In genomic region chr11:124879999-124880611, GRCh38 we compare ENCODE assay signal across 20 cellular contexts. TPM values are rescaled to one million over a fixed set of nuclear protein-coding genes. Genes with fewer than 3 reads are reported as not detected.
DNase-seq lines count a peak whose midpoint lies in the region; ATAC-seq and TF ChIP-seq lines count a peak whose summit lies in the region.
"Had no signal": no experiment of that assay in that cellular context is flagged by ENCODE, and none has a peak within 500 bp of the region (broad histone marks: within the 10 kb centered on the region; RNA-seq: fewer than 3 reads in every experiment).

No MANE protein-coding gene starts in this region.

- H3K36me3 Mint-ChIP-seq in CD4-positive, alpha-beta T cell (ENCODE audit: low read depth): no peaks in the 10 kb centered on the region
- H3K36me3 Mint-ChIP-seq in activated T-helper 17 cell treated with anti-CD3 and anti-CD28 coated beads, Interleukin-2, amount 50 U/mL, for 72 hours (ENCODE audit: low read depth): no peaks in the 10 kb centered on the region
- H3K36me3 Mint-ChIP-seq: CD4-positive, CD25-positive, alpha-beta regulatory T cell had no signal

- peaks cover 6 to 26% of the 10 kb centered on the region in 2 donors for H3K4me1 ChIP-seq in thyroid gland

- POLR2A ChIA-PET in CD4-positive, alpha-beta T cell (lab: Charles Lee): no interaction called here

- WGBS in thyroid gland, 2 donors: 83 to 87% methylated on average over 13 to 14 of the region's 14 CpGs

- peaks cover 6% of the 10 kb centered on the region for H3K27me3 Mint-ChIP-seq in CD4-positive, alpha-beta T cell
- peaks cover 6% of the 10 kb centered on the region for H3K27me3 Mint-ChIP-seq in activated T-helper 17 cell treated with anti-CD3 and anti-CD28 coated beads, Interleukin-2, amount 50 U/mL, for 72 hours

- ATAC-seq in CD4-positive, alpha-beta T cell (ENCODE audit: poor library complexity): no peak
- ATAC-seq in HG03139 (IDR thresholded peaks at IDR 0.05; ENCODE audit: unreplicated experiment): no peak
- no peak for ATAC-seq in activated T-helper 17 cell treated with anti-CD3 and anti-CD28 coated beads, Interleukin-2, amount 50 U/mL, for 72 hours (replicated peaks)

- no peak overlapping the region for H3K27ac Mint-ChIP-seq in CD4-positive, alpha-beta T cell
- no peak overlapping the region for H3K27ac Mint-ChIP-seq in activated T-helper 17 cell treated with anti-CD3 and anti-CD28 coated beads, Interleukin-2, amount 50 U/mL, for 72 hours

- peaks cover 4% of the 10 kb centered on the region for H3K27me3 ChIP-seq in CD4-positive, alpha-beta T cell (ENCODE audit: control insufficient read depth, insufficient read depth, low read length)
- no peaks in the 10 kb centered on the region for H3K27me3 ChIP-seq in thyroid gland

- TF ChIP-seq CTCF in CD4-positive, alpha-beta T cell (IDR thresholded peaks at IDR 0.05): no peak
- no peak for TF ChIP-seq CTCF in thyroid gland (IDR thresholded peaks at IDR 0.05)

- no peaks in the 10 kb centered on the region for H3K9me3 Mint-ChIP-seq in CD4-positive, alpha-beta T cell
- no peaks in the 10 kb centered on the region for H3K9me3 Mint-ChIP-seq in activated T-helper 17 cell treated with anti-CD3 and anti-CD28 coated beads, Interleukin-2, amount 50 U/mL, for 72 hours

- TF ChIP-seq POLR2A in thyroid gland (IDR thresholded peaks at IDR 0.05): no peak

- intact Hi-C loops in CD4-positive, alpha-beta T cell (cut with DNase I, micrococcal nuclease): loop anchor here (5.0 kb wide), 7 partner anchors 42 to 1138 kb away; partner anchors contain the start of genes SIAE (in 2 of the 2), SPA17 (in 2 of the 2), MSANTD2 (in 1 of the 2) and TMEM218 (in 1 of the 2)
- intact Hi-C loops in thyroid gland (cut with DNase I): no loop called here

- peaks cover 25% of the 10 kb centered on the region for H3K4me1 Mint-ChIP-seq in CD4-positive, alpha-beta T cell (ENCODE audit: low read depth)
- H3K4me1 Mint-ChIP-seq in activated T-helper 17 cell treated with anti-CD3 and anti-CD28 coated beads, Interleukin-2, amount 50 U/mL, for 72 hours: no peaks in the 10 kb centered on the region

- DNase-seq in 8988T (peak; percentile 16), UCSD-AML1 (lab: John Stamatoyannopoulos, UW; ENCODE audit: unreplicated experiment) (peak; percentile 55), mesenteric fat pad (ENCODE audit: low spot score) (peak; percentile 75), thyroid gland (no peak), NCI-H146 treated with DMSO at 0.1 percent for 48 hours (lab: John Stamatoyannopoulos, UW; ENCODE audit: unreplicated experiment) (no peak)
- no peak for DNase-seq in CD4-positive, alpha-beta T cell
- DNase-seq: CD4-positive, CD25-positive, alpha-beta regulatory T cell; GM23248; NCI-H1048; NCI-H1436 treated with DMSO at 0.1 percent for 48 hours; NCI-H2107; NCI-H2227 treated with DMSO at 0.1 percent for 48 hours; NCI-H524; PC-9; SHP77; SK-N-SH had no signal

- no peak overlapping the region for H3K4me3 ChIP-seq in thyroid gland (replicated peaks in 1 of 3)
- H3K4me3 ChIP-seq: GM23248, PC-9 had no signal

- CTCF ChIA-PET in CD4-positive, alpha-beta T cell (lab: Charles Lee): interaction anchor here (1.3 kb wide), 1 partner anchor 14 kb away, joined by 3 read pairs; no protein-coding TSS in a partner anchor

- no peaks in the 10 kb centered on the region for H3K9me3 ChIP-seq in CD4-positive, alpha-beta T cell (ENCODE audit: control insufficient read depth, low read length)
- no peaks in the 10 kb centered on the region for H3K9me3 ChIP-seq in thyroid gland
- H3K9me3 ChIP-seq: SK-N-SH had no signal

- no peak overlapping the region for H3K27ac ChIP-seq in CD4-positive, alpha-beta T cell (ENCODE audit: low read depth, low read length)
- peak overlapping the region in 1 of 3 donors; percentile 12 for H3K27ac ChIP-seq in thyroid gland
- H3K27ac ChIP-seq: GM23248, KMS-11, PC-9 had no signal

- H3K4me3 Mint-ChIP-seq in CD4-positive, alpha-beta T cell: peak overlapping the region; percentile 15
- no peak overlapping the region for H3K4me3 Mint-ChIP-seq in activated T-helper 17 cell treated with anti-CD3 and anti-CD28 coated beads, Interleukin-2, amount 50 U/mL, for 72 hours

- H3K36me3 ChIP-seq in thyroid gland: no peaks in the 10 kb centered on the region

RNA-seq across cellular contexts. Expression of gene ROBO3, which starts 14.9 kb away (rescaled TPM):
- total RNA-seq in CD4-positive, alpha-beta T cell: 10 to 100 TPM; 26.2 to 27.2 TPM
- 14.8 TPM for total RNA-seq in mesenteric fat pad
- total RNA-seq in thyroid gland: 10 to 100 TPM in 2 of 4 donors, 1 to 10 TPM in 2; 6.7 to 19.8 (median 10.1) TPM
- total RNA-seq in activated T-helper 17 cell treated with anti-CD3 and anti-CD28 coated beads, Interleukin-2, amount 50 U/mL, for 72 hours: 1 to 10 TPM; 8.1 TPM

RNA-seq across cellular contexts. Expression of gene ROBO4, which starts 17.6 kb away (rescaled TPM):
- not detected for total RNA-seq in CD4-positive, alpha-beta T cell
- 70.9 TPM for total RNA-seq in mesenteric fat pad
- total RNA-seq in thyroid gland: 10 to 100 TPM; 12.3 to 47.6 (median 32.6) TPM
- total RNA-seq in activated T-helper 17 cell treated with anti-CD3 and anti-CD28 coated beads, Interleukin-2, amount 50 U/mL, for 72 hours: not detected
- total RNA-seq: PC-9 had no signal

RNA-seq across cellular contexts. Expression of gene HEPN1, which starts 38.9 kb away (rescaled TPM):
- not detected for total RNA-seq in CD4-positive, alpha-beta T cell
- total RNA-seq in mesenteric fat pad (not detected), thyroid gland (not detected)
- total RNA-seq in activated T-helper 17 cell treated with anti-CD3 and anti-CD28 coated beads, Interleukin-2, amount 50 U/mL, for 72 hours: not detected
- total RNA-seq: CD4-positive, CD25-positive, alpha-beta regulatory T cell; GM23248; MCF 10A; PC-9 had no signal

RNA-seq across cellular contexts. Expression of gene HEPACAM, which starts 55.7 kb away (rescaled TPM):
- total RNA-seq in CD4-positive, alpha-beta T cell: not detected
- 33.4 TPM for total RNA-seq in mesenteric fat pad
- total RNA-seq in thyroid gland: 1 to 10 TPM in 1 of 4 donors, under 1 TPM in 2, not detected in 1; 0.27 to 1.1 (median 0.45) TPM
- not detected for total RNA-seq in activated T-helper 17 cell treated with anti-CD3 and anti-CD28 coated beads, Interleukin-2, amount 50 U/mL, for 72 hours
- total RNA-seq: CD4-positive, CD25-positive, alpha-beta regulatory T cell; GM23248; MCF 10A; PC-9 had no signal

Comparison
In these comparisons a context has a peak if more than half of its experiments do, and no peak if none do; other contexts are left out.
1. DNase-seq: peak in 8988T (single experiment), UCSD-AML1 (single experiment) and mesenteric fat pad (single experiment); none in CD4-positive, alpha-beta T cell (0 of 10), thyroid gland (0 of 2) and NCI-H146 treated with DMSO at 0.1 percent for 48 hours (single experiment).
2. RNA of gene ROBO4, which starts 17.6 kb away (total RNA-seq): 70.9 TPM in mesenteric fat pad (single experiment) and 12.3 to 47.6 TPM in thyroid gland; not detected in CD4-positive, alpha-beta T cell and not detected in activated T-helper 17 cell treated with anti-CD3 and anti-CD28 coated beads, Interleukin-2, amount 50 U/mL, for 72 hours; every median in the first group is over 10 times any median in the second.